ENCODE assay signal across 14 cellular contexts in the genomic region with DNA sequence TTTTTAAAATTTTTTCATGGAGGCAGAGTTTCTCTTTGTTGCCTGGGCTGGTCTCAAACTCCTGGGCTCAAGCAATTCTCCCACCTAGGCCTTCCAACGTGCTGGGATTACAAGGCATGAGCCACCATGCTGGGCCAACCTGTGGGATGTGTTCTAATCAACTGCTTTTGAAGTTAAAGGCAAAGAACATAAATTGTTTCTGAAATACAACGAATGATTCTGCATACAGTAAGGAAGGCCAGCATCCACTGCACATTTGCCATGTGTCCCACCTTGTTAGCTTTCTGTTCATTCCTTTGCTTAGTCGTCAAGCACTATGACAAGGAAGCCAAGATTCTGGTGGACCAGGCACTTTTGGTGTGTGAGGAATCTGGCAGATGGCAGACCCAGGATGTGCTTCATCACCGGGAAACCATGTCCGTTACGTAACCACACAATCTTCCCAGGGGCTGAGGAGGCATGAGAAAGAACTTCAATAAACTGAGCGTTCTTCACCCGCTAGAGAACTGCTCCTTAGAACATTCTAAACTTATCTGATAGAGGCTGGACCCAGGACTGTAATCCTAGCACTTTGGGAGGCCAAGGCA. TPM values are rescaled to one million over a fixed set of nuclear protein-coding genes. Genes with fewer than 3 reads are reported as not detected.
DNase-seq lines count a peak whose midpoint lies in the region; ATAC-seq lines count a peak whose summit lies in the region.
"Had no signal": no experiment of that assay in that cellular context is flagged by ENCODE, and none has a peak within 500 bp of the region (broad histone marks: within the 10 kb centered on the region; RNA-seq: fewer than 3 reads in every experiment).

No MANE protein-coding gene starts in this region.

- DNase-seq in H4 (ENCODE audit: low spot score): peak; percentile 67
- DNase-seq in SW 1271 (lab: John Stamatoyannopoulos, UW): peak; percentile 58 to 76
- DNase-seq in fibroblast of peridontal ligament (ENCODE audit: extremely low read depth): peak; percentile 98
- DNase-seq in smooth muscle cell of the brain vasculature (ENCODE audit: low read depth, low spot score): peak; percentile 56
- DNase-seq in T-helper 2 cell treated with Interferon-gamma antibody and Interleukin-4, amounts not matched to agents 5 μg/mL and 100 μg/mL, for 36 hours (ENCODE audit: low spot score): no peak
- DNase-seq: activated effector memory CD4-positive, alpha-beta T cell treated with Interleukin-2 at 50 U/mL for 16 hours; effector CD8-positive, alpha-beta T cell; GF-D8; left colon; NCI-H1417; upper lobe of right lung; WERI-Rb-1 had no signal

- H3K27ac Mint-ChIP-seq in T-helper 2 cell treated with Interferon-gamma antibody and Interleukin-4, amounts not matched to agents 5 μg/mL and 100 μg/mL, for 36 hours: no peak overlapping the region

- no peak for ATAC-seq in GM19324 (IDR thresholded peaks at IDR 0.05; ENCODE audit: low FRiP score, unreplicated experiment)
- ATAC-seq in HG03280 (IDR thresholded peaks at IDR 0.05; ENCODE audit: unreplicated experiment): no peak

- no peaks in the 10 kb centered on the region for H3K4me1 Mint-ChIP-seq in T-helper 2 cell treated with Interferon-gamma antibody and Interleukin-4, amounts not matched to agents 5 μg/mL and 100 μg/mL, for 36 hours (ENCODE audit: low read depth)

- no peaks in the 10 kb centered on the region for H3K27me3 Mint-ChIP-seq in T-helper 2 cell treated with Interferon-gamma antibody and Interleukin-4, amounts not matched to agents 5 μg/mL and 100 μg/mL, for 36 hours (ENCODE audit: low read depth)

- no peaks in the 10 kb centered on the region for H3K9me3 Mint-ChIP-seq in T-helper 2 cell treated with Interferon-gamma antibody and Interleukin-4, amounts not matched to agents 5 μg/mL and 100 μg/mL, for 36 hours

- no peak overlapping the region for H3K4me3 Mint-ChIP-seq in T-helper 2 cell treated with Interferon-gamma antibody and Interleukin-4, amounts not matched to agents 5 μg/mL and 100 μg/mL, for 36 hours

- no peaks in the 10 kb centered on the region for H3K36me3 Mint-ChIP-seq in T-helper 2 cell treated with Interferon-gamma antibody and Interleukin-4, amounts not matched to agents 5 μg/mL and 100 μg/mL, for 36 hours (ENCODE audit: low read depth)

RNA-seq across cellular contexts. Expression of a gene that starts 24.5 kb away (rescaled TPM):
- total RNA-seq in H4 (2014; rRNA removed; shearing (Covaris generic)): 1.6 and 2.0 TPM in 2 replicates

RNA-seq across cellular contexts. Expression of a gene that starts 39.1 kb away (rescaled TPM):
- total RNA-seq in H4 (2014; rRNA removed; shearing (Covaris generic)): 2.7 and 5.0 TPM in 2 replicates
